In genomic region chr12:88471641-88472040, GRCh38 we compare ENCODE assay signal across 12 cellular contexts.
DNase-seq lines count a peak whose midpoint lies in the region; ATAC-seq and TF ChIP-seq lines count a peak whose summit lies in the region.
"Had no signal": no experiment of that assay in that cellular context is flagged by ENCODE, and none has a peak within 500 bp of the region (broad histone marks: within the 10 kb centered on the region; RNA-seq: fewer than 3 reads in every experiment).

No MANE protein-coding gene starts in this region.

- H4K20me1 ChIP-seq in H9 (ENCODE audit: control insufficient read depth, insufficient read depth, insufficient read length) = no peaks in the 10 kb centered on the region

- no peak overlapping the region for H3K4me3 Mint-ChIP-seq in H9
- H3K4me3 Mint-ChIP-seq: IgD-negative memory B cell; T-helper 1 cell treated with Interleukin-12 subunit alpha and Interleukin-12 subunit beta and Interleukin-4 antibody, amounts not matched to agents 30 μg/mL and 1 μg/mL, for 36 hours had no signal

- H3K9ac ChIP-seq in H9 (ENCODE audit: extremely low read depth, insufficient read length, low read length) (no peak overlapping the region), adipocyte (ENCODE audit: low read length) (no peak overlapping the region), skeletal muscle satellite cell (ENCODE audit: low read depth, low read length) (no peak overlapping the region)
- H3K9ac ChIP-seq: parathyroid adenoma had no signal

- no peak for DNase-seq in H9
- peak; percentile 45 for DNase-seq in adipocyte (ENCODE audit: low read depth)
- DNase-seq in NCI-H1436 treated with DMSO at 0.1 percent for 48 hours (lab: John Stamatoyannopoulos, UW) = no peak
- no peak for DNase-seq in OCI-M2 (lab: John Stamatoyannopoulos, UW; ENCODE audit: unreplicated experiment)
- no peak for DNase-seq in HUDEP-2 (lab: John Stamatoyannopoulos, UW; ENCODE audit: unreplicated experiment in 76 of 76)
- DNase-seq in NCI-H526 treated with DMSO at 0.1 percent for 48 hours (lab: John Stamatoyannopoulos, UW) = no peak

- no CpG with 5 or more reads among the region's 1 CpG for WGBS in H9 (ENCODE audit: extremely low coverage, insufficient read length, low lambda C conversion rate)
- 0 to 25% methylated on average over 1 of the region's 1 CpG for WGBS in gastroesophageal sphincter (ENCODE audit: low coverage in 1 of 2), 2 donors

- H3K79me1 ChIP-seq in H9 (ENCODE audit: insufficient read depth, low read depth, low read length, poor library complexity, severe bottlenecking) = no peaks in the 10 kb centered on the region

- H3K9me3 Mint-ChIP-seq in H9 = peaks cover 18 to 25% of the 10 kb centered on the region in 2 experiments

- H3K4me3 ChIP-seq in adipocyte (ENCODE audit: low read length) = peak overlapping the region; percentile 23
- no peak overlapping the region for H3K4me3 ChIP-seq in gastroesophageal sphincter
- no peak overlapping the region for H3K4me3 ChIP-seq in skeletal muscle satellite cell (ENCODE audit: low read length)
- H3K4me3 ChIP-seq: cardiac muscle cell had no signal

- H2BK5ac ChIP-seq in H9 (ENCODE audit: insufficient read length, low read length) = no peak overlapping the region

- H2BK120ac ChIP-seq in H9 (ENCODE audit: low read depth, low read length, poor library complexity, severe bottlenecking) = no peak overlapping the region

- H3K14ac ChIP-seq in H9 (ENCODE audit: insufficient read depth, low read length) = no peak overlapping the region

- peak; percentile 70 for ATAC-seq in gastroesophageal sphincter

- no peak for TF ChIP-seq POLR2A in gastroesophageal sphincter (IDR thresholded peaks at IDR 0.05)

- peaks cover 12 to 20% (median 19%) of the 10 kb centered on the region in 3 experiments for H3K36me3 Mint-ChIP-seq in H9 (ENCODE audit: insufficient read depth in 1 of 3, low read depth in 3 of 3)
- H3K36me3 Mint-ChIP-seq: IgD-negative memory B cell had no signal

- H3K27ac Mint-ChIP-seq in H9 = peak overlapping the region; percentile 64 to 87 (median 75); a peak in 3 of 7 replicates
- H3K27ac Mint-ChIP-seq: IgD-negative memory B cell; T-helper 1 cell treated with Interleukin-12 subunit alpha and Interleukin-12 subunit beta and Interleukin-4 antibody, amounts not matched to agents 30 μg/mL and 1 μg/mL, for 36 hours had no signal

- TF ChIP-seq CTCF in H9 (conservative IDR thresholded peaks at IDR 0.05) (no peak), gastroesophageal sphincter (IDR thresholded peaks at IDR 0.05) (no peak)

- H3K4me1 ChIP-seq in H9 (ENCODE audit: insufficient read depth, low read length) (no peaks in the 10 kb centered on the region), adipocyte (ENCODE audit: control insufficient read depth, insufficient read depth, low read length) (peaks cover 30% of the 10 kb centered on the region), gastroesophageal sphincter (peaks cover 9 to 38% (median 13%) of the 10 kb centered on the region in 3 donors), skeletal muscle satellite cell (ENCODE audit: control insufficient read depth, insufficient read depth, low read length) (peaks cover 22% of the 10 kb centered on the region)
- H3K4me1 ChIP-seq: parathyroid adenoma had no signal

- H4K8ac ChIP-seq in H9 (replicated peaks; ENCODE audit: insufficient read length, low read depth, low read length) = no peak overlapping the region

- TF ChIP-seq EP300 in gastroesophageal sphincter (IDR thresholded peaks at IDR 0.05) = no peak

- H2BK15ac ChIP-seq in H9 (ENCODE audit: low read depth, low read length) = no peak overlapping the region

- no peak overlapping the region for H2BK12ac ChIP-seq in H9 (ENCODE audit: insufficient read length, low read depth, low read length)

- H3K23ac ChIP-seq in H9 (ENCODE audit: insufficient read length, low read depth, low read length) = no peak overlapping the region

- peaks cover 10% of the 10 kb centered on the region for H3K9me3 ChIP-seq in H9 (ENCODE audit: control insufficient read depth, low read depth, low read length)
- no peaks in the 10 kb centered on the region for H3K9me3 ChIP-seq in adipocyte (ENCODE audit: control insufficient read depth, low read length)
- H3K9me3 ChIP-seq in gastroesophageal sphincter = no peaks in the 10 kb centered on the region
- H3K9me3 ChIP-seq in skeletal muscle satellite cell (replicated peaks; ENCODE audit: low read length) = no peaks in the 10 kb centered on the region

- H3K4me2 ChIP-seq in H9 (ENCODE audit: insufficient read depth, insufficient read length, low read length) (no peak overlapping the region), skeletal muscle satellite cell (ENCODE audit: low read length) (peak overlapping the region; percentile 26)

- H2BK20ac ChIP-seq in H9 (ENCODE audit: low read depth, low read length, poor library complexity, severe bottlenecking) = no peak overlapping the region

- H3K4ac ChIP-seq in H9 (ENCODE audit: low read depth, low read length) = no peak overlapping the region

- H3K36me3 ChIP-seq in adipocyte (ENCODE audit: control insufficient read depth, insufficient read depth, low read length, severe bottlenecking) = no peaks in the 10 kb centered on the region
- H3K36me3 ChIP-seq in gastroesophageal sphincter = no peaks in the 10 kb centered on the region
- H3K36me3 ChIP-seq in skeletal muscle satellite cell (ENCODE audit: insufficient read depth, low read length) = no peaks in the 10 kb centered on the region
- H3K36me3 ChIP-seq: cardiac muscle cell had no signal

- H4K91ac ChIP-seq in H9 (ENCODE audit: insufficient read length, low read depth, low read length) = no peak overlapping the region

- H3K4me1 Mint-ChIP-seq in H9 = peaks cover 18 to 24% of the 10 kb centered on the region in 2 experiments
- H3K4me1 Mint-ChIP-seq: IgD-negative memory B cell had no signal

- H3K27me3 ChIP-seq in H9 (ENCODE audit: insufficient read depth, low read length) (no peaks in the 10 kb centered on the region), adipocyte (replicated peaks; ENCODE audit: control insufficient read depth, insufficient read depth, low read length) (no peaks in the 10 kb centered on the region), gastroesophageal sphincter (no peaks in the 10 kb centered on the region), skeletal muscle satellite cell (ENCODE audit: control insufficient read depth, insufficient read depth, low read length) (no peaks in the 10 kb centered on the region)
- H3K27me3 ChIP-seq: cardiac muscle cell had no signal

- H3K18ac ChIP-seq in H9 (ENCODE audit: insufficient read length, low read depth, low read length) = no peak overlapping the region

- no peak overlapping the region for H3T11ph ChIP-seq in H9 (ENCODE audit: low read length)

- H3K23me2 ChIP-seq in H9 (ENCODE audit: insufficient read length, low read depth, low read length, poor library complexity, severe bottlenecking) = no peaks in the 10 kb centered on the region

- H3K56ac ChIP-seq in H9 (ENCODE audit: insufficient read length, low read depth, low read length) = no peak overlapping the region

- no peak overlapping the region for H2AFZ ChIP-seq in H9 (ENCODE audit: low read length)
- H2AFZ ChIP-seq: parathyroid adenoma had no signal

- no peaks in the 10 kb centered on the region for H3K27me3 Mint-ChIP-seq in H9 (ENCODE audit: low read depth)
- H3K27me3 Mint-ChIP-seq: IgD-negative memory B cell had no signal

- no peak overlapping the region for H3K27ac ChIP-seq in H9 (ENCODE audit: insufficient read length, low read depth, low read length)
- H3K27ac ChIP-seq in gastroesophageal sphincter = peak overlapping the region; percentile 27 to 65 (median 50)
- H3K27ac ChIP-seq: cardiac muscle cell, parathyroid adenoma had no signal

- H4K5ac ChIP-seq in H9 (ENCODE audit: insufficient read length, low read depth, low read length) = no peak overlapping the region

- no peak overlapping the region for H2AK5ac ChIP-seq in H9 (ENCODE audit: insufficient read length, low read length)

- no peaks in the 10 kb centered on the region for H3K79me2 ChIP-seq in H9 (ENCODE audit: insufficient read depth, low read length)
- H3K79me2 ChIP-seq: parathyroid adenoma had no signal
